ENCODE assay signal across 1 cellular context in genomic region chr15:81338422-81339007, GRCh38.
TF ChIP-seq lines count a peak whose summit lies in the region.

No MANE protein-coding gene starts in this region.

TF ChIP-seq in SK-N-SH treated with all-trans-retinoic acid at 6 μM for 48 hours, 23 proteins besides CTCF, POLR2A, EP300 and RAD21 (continued from another document):
- TF ChIP-seq PATZ1 (CRISPR knock-in tag; IDR thresholded peaks at IDR 0.05; ENCODE audit: borderline replicate concordance), result peak; percentile 90
- 0 out of 2 replicates have a peak, but pooled peaks have one; percentile 46 for TF ChIP-seq ZFP30 (CRISPR knock-in tag; IDR thresholded peaks at IDR 0.05)
